ENCODE assay signal across 8 cellular contexts in genomic region chr17:75047398-75048098, GRCh38. TPM values are rescaled to one million over a fixed set of nuclear protein-coding genes. Genes with fewer than 3 reads are reported as not detected.
DNase-seq lines count a peak whose midpoint lies in the region; ATAC-seq, FAIRE-seq and TF ChIP-seq lines count a peak whose summit lies in the region.

No MANE protein-coding gene starts in this region.

- peak; percentile 21 for ATAC-seq in GM19452 (IDR thresholded peaks at IDR 0.05; ENCODE audit: unreplicated experiment)

- DNase-seq in AG10803 (ENCODE audit: low read depth) (no peak), head of caudate nucleus (peak in 31 of 42 donors; percentile 16 to 68 (median 40)), posterior vena cava (ENCODE audit: low spot score) (peak; percentile 84), HPDE6-E6E7 (ENCODE audit: extremely low spot score) (no peak), RCC 7860 (ENCODE audit: low spot score) (no peak)
- peak; percentile 28 for DNase-seq in activated naive CD4-positive, alpha-beta T cell treated with Interleukin-2 at 50 U/mL for 16 hours

- H3K27ac Mint-ChIP-seq in IgD-negative memory B cell: peak overlapping the region; percentile 79 to 85 (median 84)

- no peaks in the 10 kb centered on the region for H3K9me3 Mint-ChIP-seq in IgD-negative memory B cell

- TF ChIP-seq CTCF in AG10803 (conservative IDR thresholded peaks at IDR 0.05; ENCODE audit: low read length): no peak

- intact Hi-C loops in head of caudate nucleus (cut with DNase I) (no loop called here), posterior vena cava (cut with DNase I) (loop anchor here in 1 of 2 donors (10.0 kb wide), 1 partner anchor 157 kb away; the partner anchor contains the start of gene NUP85)

- FAIRE-seq in RCC 7860 (lab: Jason Lieb, UNC): no peak

- H3K4me3 Mint-ChIP-seq in IgD-negative memory B cell: peak overlapping the region; percentile 87 to 96 (median 92)

- H3K4me1 Mint-ChIP-seq in IgD-negative memory B cell: peaks cover 17 to 21% (median 20%) of the 10 kb centered on the region in 3 donors

- no peaks in the 10 kb centered on the region for H3K36me3 Mint-ChIP-seq in IgD-negative memory B cell

- H3K27me3 Mint-ChIP-seq in IgD-negative memory B cell: no peaks in the 10 kb centered on the region

- H3K4me3 ChIP-seq in AG10803 (ENCODE audit: low read length): peak overlapping the region; percentile 98

RNA-seq across cellular contexts. Expression of gene KCTD2, which starts 0.5 kb away (rescaled TPM):
- 5.7 TPM for polyA plus RNA-seq in IgD-negative memory B cell
- total RNA-seq in posterior vena cava: 10 to 100 TPM; 23.0 to 25.0 TPM

RNA-seq across cellular contexts. Expression of gene ATP5PD, which starts 0.8 kb away (rescaled TPM):
- polyA plus RNA-seq in IgD-negative memory B cell: 241 TPM
- 100 to 1,000 TPM; 205 to 235 TPM for total RNA-seq in posterior vena cava

RNA-seq across cellular contexts. Expression of gene MRPL58, which starts 35.1 kb away (rescaled TPM):
- 53.9 TPM for polyA plus RNA-seq in IgD-negative memory B cell
- 10 to 100 TPM; 23.3 to 23.5 TPM for total RNA-seq in posterior vena cava

RNA-seq across cellular contexts. Expression of gene SLC16A5, which starts 40.2 kb away (rescaled TPM):
- polyA plus RNA-seq in IgD-negative memory B cell: 3.0 TPM
- total RNA-seq in posterior vena cava: 1 to 10 TPM; 6.1 to 8.1 TPM

Comparison
In these comparisons a context has a peak if more than half of its experiments do, and no peak if none do; other contexts are left out.
1. DNase-seq: peak in activated naive CD4-positive, alpha-beta T cell treated with Interleukin-2 at 50 U/mL for 16 hours (single experiment), head of caudate nucleus (31 of 42) and posterior vena cava (single experiment); none in AG10803 (single experiment), HPDE6-E6E7 (single experiment) and RCC 7860 (single experiment).